23 cellular contexts compared by ENCODE assay signal in the genomic region with DNA sequence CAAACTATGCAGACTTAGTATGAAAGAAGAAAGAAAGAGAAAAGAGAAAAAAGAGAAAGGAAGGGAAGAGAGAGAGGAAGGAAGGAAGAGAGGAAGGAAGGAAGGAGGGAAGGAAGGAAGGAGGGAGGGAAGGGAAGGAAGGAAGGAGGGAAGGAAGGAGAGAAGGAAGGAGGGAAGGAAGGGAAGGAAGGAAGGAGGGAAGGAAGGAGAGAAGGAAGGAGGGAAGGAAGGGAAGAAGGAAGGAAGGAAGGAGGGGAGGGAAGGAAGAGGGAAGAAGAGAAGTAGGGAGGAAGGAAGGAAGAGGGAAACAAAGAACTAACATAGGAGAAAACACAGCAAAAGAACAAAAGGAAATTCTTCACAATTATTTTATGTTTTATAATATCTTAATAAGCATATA.
"Had no signal": no experiment of that assay in that cellular context is flagged by ENCODE, and none has a peak within 500 bp of the region (broad histone marks: within the 10 kb centered on the region; RNA-seq: fewer than 3 reads in every experiment).

No MANE protein-coding gene starts in this region.

- H3K4me3 ChIP-seq: MG63, SJSA1 had no signal

- H3K36me3 ChIP-seq: MG63, SJSA1 had no signal

- H3K27ac ChIP-seq: SJSA1 had no signal

- DNase-seq: Karpas-422, KG1, MG63, NCI-H1092, NCI-H1105 treated with DMSO at 0.1 percent for 48 hours, NCI-H1417 treated with DMSO at 0.1 percent for 48 hours, NCI-H187, NCI-H2029, NCI-H2081 treated with DMSO at 0.1 percent for 48 hours, NCI-H2171, NCI-H226, NCI-H446, NCI-H510A, NCI-H524 treated with DMSO at 0.1 percent for 48 hours, NCI-H69, NCI-H774, Right ventricle myocardium superior, RPMI8226, SIG-M5, SK-N-SH, SW 1271 had no signal

- H3K9me3 ChIP-seq: MG63, SJSA1, SK-N-SH had no signal

- H3K9ac ChIP-seq: SK-N-SH had no signal

- FAIRE-seq: RCC 7860 had no signal
